ENCODE assay signal across 26 cellular contexts in genomic region chr16:6964679-6965078, GRCh38.
"Had no signal": no experiment of that assay in that cellular context is flagged by ENCODE, and none has a peak within 500 bp of the region (broad histone marks: within the 10 kb centered on the region; RNA-seq: fewer than 3 reads in every experiment).

No MANE protein-coding gene starts in this region.

- H3K27me3 Mint-ChIP-seq: stimulated activated memory B cell treated with anti-CD40 and anti-IgM and Interleukin-4, amounts not matched to agents 10 μg/mL and 1 μg/mL and 100 μg/mL, for 72 hours had no signal

- H3K27ac Mint-ChIP-seq: naive thymus-derived CD8-positive, alpha-beta T cell; nephron progenitor cell; stimulated activated memory B cell treated with anti-CD40 and anti-IgM and Interleukin-4, amounts not matched to agents 10 μg/mL and 1 μg/mL and 100 μg/mL, for 72 hours had no signal

- DNase-seq: effector CD4-positive, alpha-beta T cell; foreskin fibroblast; heart left ventricle; kidney; naive thymus-derived CD8-positive, alpha-beta T cell; nephron progenitor cell; occipital lobe; ovary; posterior cingulate gyrus; psoas muscle; right cardiac atrium; sigmoid colon; spleen; stimulated activated CD4-positive, alpha-beta T cell treated with anti-CD3 and anti-CD28 coated beads, Interleukin-4, amount 100 ng/mL, for 4 hours; stimulated activated naive CD8-positive, alpha-beta T cell treated with anti-CD3 and anti-CD28 coated beads, Interleukin-15, Interleukin-2, amounts not matched to agents 100 U/mL and 50 U/mL, for 24 hours; upper lobe of right lung; uterus had no signal

- H3K36me3 ChIP-seq: gastroesophageal sphincter, heart left ventricle, ovary, sigmoid colon, spleen, thoracic aorta, tibial nerve, upper lobe of right lung, uterus had no signal

- H3K27me3 ChIP-seq: gastroesophageal sphincter, hepatocyte, ovary, sigmoid colon, spleen, tibial nerve, upper lobe of right lung, uterus had no signal

- H3K4me2 ChIP-seq: hepatocyte had no signal

- H3K4me1 ChIP-seq: gastroesophageal sphincter, heart left ventricle, psoas muscle, sigmoid colon, spleen, tibial nerve, upper lobe of right lung, uterus had no signal

- H3K9me3 ChIP-seq: gastroesophageal sphincter, heart left ventricle, ovary, psoas muscle, sigmoid colon, thoracic aorta, tibial nerve, upper lobe of right lung, uterus had no signal

- H3K4me3 ChIP-seq: coronary artery, gastroesophageal sphincter, heart left ventricle, hepatocyte, ovary, psoas muscle, sigmoid colon, spleen, thoracic aorta, tibial nerve, upper lobe of right lung, uterus had no signal

- ATAC-seq: esophagus mucosa; gastroesophageal sphincter; heart left ventricle; left lobe of liver; naive thymus-derived CD8-positive, alpha-beta T cell; psoas muscle; right cardiac atrium; stimulated activated memory B cell treated with anti-CD40 and anti-IgM and Interleukin-4, amounts not matched to agents 10 μg/mL and 1 μg/mL and 100 μg/mL, for 72 hours; stimulated activated naive CD8-positive, alpha-beta T cell treated with anti-CD3 and anti-CD28 coated beads, Interleukin-15, Interleukin-2, amounts not matched to agents 100 U/mL and 50 U/mL, for 24 hours; upper lobe of right lung had no signal

- H3K4me1 Mint-ChIP-seq: naive thymus-derived CD8-positive, alpha-beta T cell; nephron progenitor cell; stimulated activated memory B cell treated with anti-CD40 and anti-IgM and Interleukin-4, amounts not matched to agents 10 μg/mL and 1 μg/mL and 100 μg/mL, for 72 hours had no signal

- FAIRE-seq: kidney had no signal

- H3K4me3 Mint-ChIP-seq: naive thymus-derived CD8-positive, alpha-beta T cell; nephron progenitor cell; stimulated activated memory B cell treated with anti-CD40 and anti-IgM and Interleukin-4, amounts not matched to agents 10 μg/mL and 1 μg/mL and 100 μg/mL, for 72 hours had no signal

- H3K36me3 Mint-ChIP-seq: naive thymus-derived CD8-positive, alpha-beta T cell; stimulated activated memory B cell treated with anti-CD40 and anti-IgM and Interleukin-4, amounts not matched to agents 10 μg/mL and 1 μg/mL and 100 μg/mL, for 72 hours had no signal

- H3K27ac ChIP-seq: coronary artery, epithelial cell of prostate, gastroesophageal sphincter, heart left ventricle, hepatocyte, ovary, psoas muscle, sigmoid colon, spleen, thoracic aorta, tibial nerve, upper lobe of right lung, uterus had no signal

- H3K79me2 ChIP-seq: hepatocyte had no signal

- H3K9me3 Mint-ChIP-seq: nephron progenitor cell had no signal
